ENCODE assay signal across 13 cellular contexts in genomic region chr7:15684834-15685233, GRCh38. TPM values are rescaled to one million over a fixed set of nuclear protein-coding genes. Genes with fewer than 3 reads are reported as not detected.
DNase-seq lines count a peak whose midpoint lies in the region; ATAC-seq lines count a peak whose summit lies in the region.
"Had no signal": no experiment of that assay in that cellular context is flagged by ENCODE, and none has a peak within 500 bp of the region (broad histone marks: within the 10 kb centered on the region; RNA-seq: fewer than 3 reads in every experiment).

No MANE protein-coding gene starts in this region.

- H3K36me3 ChIP-seq in H7 (replicated peaks; ENCODE audit: control insufficient read depth, insufficient read depth, low read length), result no peaks in the 10 kb centered on the region
- H3K36me3 ChIP-seq in adipocyte (ENCODE audit: control insufficient read depth, insufficient read depth, low read length, severe bottlenecking), result no peaks in the 10 kb centered on the region
- H3K36me3 ChIP-seq in MG63, result no peaks in the 10 kb centered on the region
- H3K36me3 ChIP-seq: SJCRH30 had no signal

- ATAC-seq in right cardiac atrium (peak; percentile 27 to 40), GM21367 (IDR thresholded peaks at IDR 0.05; ENCODE audit: unreplicated experiment) (no peak), GM21515 (IDR thresholded peaks at IDR 0.05; ENCODE audit: unreplicated experiment) (no peak)

- 11% methylated on average over 9 of the region's 9 CpGs for WGBS in right cardiac atrium

- H3K27ac ChIP-seq in right cardiac atrium (ENCODE audit: low read length), result peak overlapping the region; percentile 83
- H3K27ac ChIP-seq: SJCRH30 had no signal

- H3K27me3 ChIP-seq in H7 (ENCODE audit: control insufficient read depth, insufficient read depth, low read length) (peaks cover 58% of the 10 kb centered on the region), adipocyte (replicated peaks; ENCODE audit: control insufficient read depth, insufficient read depth, low read length) (peaks cover 9% of the 10 kb centered on the region), right cardiac atrium (ENCODE audit: control insufficient read depth, insufficient read depth) (no peaks in the 10 kb centered on the region), MG63 (peaks cover 84% of the 10 kb centered on the region)
- H3K27me3 ChIP-seq: SJCRH30 had no signal

- peaks cover 25% of the 10 kb centered on the region for H3K4me1 ChIP-seq in adipocyte (ENCODE audit: control insufficient read depth, insufficient read depth, low read length)
- no peaks in the 10 kb centered on the region for H3K4me1 ChIP-seq in right cardiac atrium (ENCODE audit: control insufficient read depth, insufficient read depth, low read length)
- H3K4me1 ChIP-seq: SJCRH30 had no signal

- H3K4me3 ChIP-seq in H7 (ENCODE audit: insufficient read depth, low read depth, low read length), result no peak overlapping the region
- peak overlapping the region; percentile 86 for H3K4me3 ChIP-seq in adipocyte (ENCODE audit: low read length)
- peak overlapping the region; percentile 53 for H3K4me3 ChIP-seq in right cardiac atrium (ENCODE audit: low read length)
- peak overlapping the region; percentile 64 for H3K4me3 ChIP-seq in skeletal muscle cell (ENCODE audit: low read depth, low read length)
- H3K4me3 ChIP-seq in MG63, result no peak overlapping the region
- H3K4me3 ChIP-seq: SJCRH30 had no signal

- DNase-seq in H7 (peak; percentile 16), adipocyte (ENCODE audit: low read depth) (no peak), right cardiac atrium (peak; percentile 40 to 66 (median 47)), skeletal muscle cell (ENCODE audit: low read depth) (no peak), MG63 (no peak)
- no peak for DNase-seq in stimulated activated naive CD4-positive, alpha-beta T cell treated with Interleukin-2 at 50 U/mL for 16 hours (lab: John Stamatoyannopoulos, UW)
- DNase-seq: activated CD4-positive, alpha-beta T cell treated with anti-CD3 and anti-CD28 coated beads for 1 hour; CD8-positive, alpha-beta memory T cell; occipital lobe; SJCRH30 had no signal

- intact Hi-C loops in right cardiac atrium (cut with DNase I), result loop anchor here in 1 of 4 donors (10.0 kb wide), 1 partner anchor 380 kb away; no protein-coding TSS in a partner anchor

- H3K9me3 ChIP-seq in adipocyte (ENCODE audit: control insufficient read depth, low read length) (no peaks in the 10 kb centered on the region), right cardiac atrium (ENCODE audit: control insufficient read depth, low read length) (no peaks in the 10 kb centered on the region), MG63 (no peaks in the 10 kb centered on the region)
- H3K9me3 ChIP-seq: SJCRH30 had no signal

- peak overlapping the region; percentile 86 for H3K9ac ChIP-seq in adipocyte (ENCODE audit: low read length)

RNA-seq across cellular contexts. Expression of gene MEOX2, which starts 1.6 kb away (rescaled TPM):
- total RNA-seq in H7 (2014; rRNA removed; shearing (Covaris generic)), result not detected in 2 replicates
- total RNA-seq in right cardiac atrium, result 1 to 10 TPM; 3.1 to 8.4 (median 5.8) TPM
- 7.3 TPM for polyA plus RNA-seq in right cardiac atrium
- total RNA-seq in MG63 (2014; rRNA removed; shearing (Covaris generic); ENCODE audit: low replicate concordance), result not detected in 2 replicates
- total RNA-seq: CD8-positive, alpha-beta memory T cell; SJCRH30 had no signal
- polyA plus RNA-seq: CD8-positive, alpha-beta memory T cell; IgD-negative memory B cell had no signal

Comparison
In these comparisons a context has a peak if more than half of its experiments do, and no peak if none do; other contexts are left out.
1. DNase-seq: peak in H7 (single experiment) and right cardiac atrium (3 of 3); none in adipocyte (single experiment), skeletal muscle cell (single experiment), MG63 (single experiment) and stimulated activated naive CD4-positive, alpha-beta T cell treated with Interleukin-2 at 50 U/mL for 16 hours (single experiment).
2. H3K4me3 ChIP-seq: peak in adipocyte (single experiment), right cardiac atrium (single experiment) and skeletal muscle cell (single experiment); none in H7 (single experiment) and MG63 (single experiment).
3. ATAC-seq: peak in right cardiac atrium (2 of 2); none in GM21367 (single experiment) and GM21515 (single experiment).